In genomic region chr4:172390341-172390740, GRCh38 we compare ENCODE assay signal across 25 cellular contexts.
DNase-seq lines count a peak whose midpoint lies in the region; ATAC-seq and TF ChIP-seq lines count a peak whose summit lies in the region.
"Had no signal": no experiment of that assay in that cellular context is flagged by ENCODE, and none has a peak within 500 bp of the region (broad histone marks: within the 10 kb centered on the region; RNA-seq: fewer than 3 reads in every experiment).

No MANE protein-coding gene starts in this region.

- WGBS in right lobe of liver (ENCODE audit: insufficient coverage, low coverage, low lambda C conversion rate, missing lambda C conversion rate): 43% methylated on average over 2 of the region's 2 CpGs

- H3K27ac ChIP-seq in right lobe of liver: no peak overlapping the region
- H3K27ac ChIP-seq: 22Rv1, C4-2B, HL-60, SJSA1 had no signal

- ATAC-seq in right lobe of liver (no peak), HG03439 (IDR thresholded peaks at IDR 0.05; ENCODE audit: unreplicated experiment) (no peak), GM21526 (IDR thresholded peaks at IDR 0.05; ENCODE audit: low FRiP score, unreplicated experiment) (no peak)
- ATAC-seq: Panc1, Right ventricle myocardium inferior had no signal

- peak; percentile 12 for DNase-seq in NK-92 treated with Interleukin-12 subunit alpha and Interleukin-12 subunit beta, amount 100 ng/mL, for 24 hours (lab: John Stamatoyannopoulos, UW)
- no peak for DNase-seq in NK-92 (lab: John Stamatoyannopoulos, UW; ENCODE audit: unreplicated experiment)
- peak; percentile 41 for DNase-seq in RKO (ENCODE audit: low spot score)
- DNase-seq in choroid plexus epithelial cell (ENCODE audit: low read depth): peak; percentile 12
- no peak for DNase-seq in right lobe of liver
- no peak for DNase-seq in effector CD4-positive, alpha-beta T cell
- DNase-seq: AML-193; Calu3; CD8-positive, alpha-beta memory T cell; DMS153; GDM1; NCI-H1436 treated with DMSO at 0.1 percent for 48 hours; NCI-H2029; NCI-H2227 treated with DMSO at 0.1 percent for 48 hours; NCI-H510A treated with DMSO at 0.1 percent for 48 hours; NCI-H748 treated with DMSO at 0.1 percent for 48 hours; T-helper 1 cell had no signal

- no peaks in the 10 kb centered on the region for H3K27me3 ChIP-seq in right lobe of liver
- H3K27me3 ChIP-seq: SJSA1 had no signal

- H3K4me3 ChIP-seq in choroid plexus epithelial cell (ENCODE audit: low read depth, low read length) (no peak overlapping the region), right lobe of liver (no peak overlapping the region)
- H3K4me3 ChIP-seq: SJSA1 had no signal

- H3K36me3 ChIP-seq in right lobe of liver: no peaks in the 10 kb centered on the region
- H3K36me3 ChIP-seq: SJSA1 had no signal

- no peak for TF ChIP-seq POLR2A in right lobe of liver (IDR thresholded peaks at IDR 0.05)

- no peaks in the 10 kb centered on the region for H3K4me1 ChIP-seq in right lobe of liver
- H3K4me1 ChIP-seq: SJSA1 had no signal

- intact Hi-C loops in right lobe of liver (cut with DNase I): no loop called here

- TF ChIP-seq CTCF in choroid plexus epithelial cell (conservative IDR thresholded peaks at IDR 0.05; ENCODE audit: low read depth, low read length) (no peak), right lobe of liver (IDR thresholded peaks at IDR 0.05) (no peak)

- H3K9me3 ChIP-seq in right lobe of liver: no peaks in the 10 kb centered on the region
- H3K9me3 ChIP-seq: SJSA1 had no signal

Comparison
In these comparisons a context has a peak if more than half of its experiments do, and no peak if none do; other contexts are left out.
1. DNase-seq: peak in NK-92 treated with Interleukin-12 subunit alpha and Interleukin-12 subunit beta, amount 100 ng/mL, for 24 hours (single experiment), RKO (single experiment) and choroid plexus epithelial cell (single experiment); none in NK-92 (single experiment), right lobe of liver (0 of 3) and effector CD4-positive, alpha-beta T cell (single experiment).